ENCODE assay signal across 27 cellular contexts in genomic region chr1:231592809-231593208, GRCh38.
"Had no signal": no experiment of that assay in that cellular context is flagged by ENCODE, and none has a peak within 500 bp of the region (broad histone marks: within the 10 kb centered on the region; RNA-seq: fewer than 3 reads in every experiment).

No MANE protein-coding gene starts in this region.

- H3K9me3 ChIP-seq: esophagus squamous epithelium, gastrocnemius medialis, heart right ventricle, left lung, lower lobe of right lung had no signal

- DNase-seq: dermis blood vessel endothelial cell; dorsolateral prefrontal cortex; effector CD8-positive, alpha-beta T cell; effector memory CD8-positive, alpha-beta T cell; endodermal cell; erythroblast; esophagus squamous epithelium; foreskin fibroblast; foreskin melanocyte; gastrocnemius medialis; glutamatergic neuron; head of caudate nucleus; heart right ventricle; hippocampal formation; left cardiac atrium; left lung; left ventricle myocardium superior; lower lobe of right lung; mesenchymal stem cell; naive thymus-derived CD4-positive, alpha-beta T cell had no signal

- ATAC-seq: effector memory CD8-positive, alpha-beta T cell; esophagus mucosa; gastrocnemius medialis; heart right ventricle; left cardiac atrium; left lung; left ventricle myocardium superior; lower lobe of right lung; naive thymus-derived CD4-positive, alpha-beta T cell had no signal

- H3K27ac ChIP-seq: coronary artery, dorsolateral prefrontal cortex, epithelial cell of prostate, esophagus squamous epithelium, gastrocnemius medialis, heart right ventricle, left lung, lower lobe of right lung had no signal

- H3K4me3 ChIP-seq: coronary artery, dorsolateral prefrontal cortex, esophagus squamous epithelium, gastrocnemius medialis, heart right ventricle, left lung, lower lobe of right lung had no signal

- H3K36me3 ChIP-seq: esophagus squamous epithelium, gastrocnemius medialis, heart right ventricle, left lung, lower lobe of right lung had no signal

- H3K4me1 ChIP-seq: lower lobe of right lung had no signal

- H3K27me3 ChIP-seq: dorsolateral prefrontal cortex, esophagus squamous epithelium, gastrocnemius medialis, heart right ventricle, left lung had no signal

- FAIRE-seq: colon, endometrium, islet of Langerhans, keratinocyte had no signal
